Comparison of ENCODE assay signal across 19 cellular contexts in the genomic region with DNA sequence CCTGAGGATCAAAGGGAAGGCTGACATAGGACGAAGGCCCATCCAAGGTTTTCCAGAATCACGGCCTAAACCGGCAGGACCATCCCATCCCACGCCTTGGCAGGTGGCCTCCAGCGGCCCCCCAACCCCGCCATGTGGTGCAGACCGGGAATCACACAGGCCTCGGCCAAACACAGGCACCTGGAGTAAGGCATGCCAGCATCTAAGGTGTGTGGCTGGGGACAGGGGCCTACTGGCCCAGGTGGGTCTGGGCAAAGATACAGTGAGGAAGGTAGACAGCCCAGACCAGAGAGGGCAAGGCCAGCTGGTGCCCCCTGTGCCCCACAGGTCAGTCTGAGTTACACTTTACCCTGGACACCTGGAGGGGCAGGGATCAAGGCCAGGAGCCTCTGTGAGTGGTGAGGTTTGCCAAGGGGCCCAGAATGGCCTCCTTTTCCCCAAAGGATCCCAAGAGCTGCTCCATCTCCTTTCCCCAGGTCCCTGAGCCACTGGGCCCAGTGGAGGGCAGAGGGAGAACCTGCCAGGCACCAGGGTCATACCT. TPM values are rescaled to one million over a fixed set of nuclear protein-coding genes. Genes with fewer than 3 reads are reported as not detected.
A peak's percentile ranks its signal among the peaks of the same experiment; 100 is the strongest.
DNase-seq lines count a peak whose midpoint lies in the region; ATAC-seq and TF ChIP-seq lines count a peak whose summit lies in the region.
"Had no signal": no experiment of that assay in that cellular context is flagged by ENCODE, and none has a peak within 500 bp of the region (broad histone marks: within the 10 kb centered on the region; RNA-seq: fewer than 3 reads in every experiment).

No MANE protein-coding gene starts in this region.

- H3K14ac ChIP-seq in IMR-90 (replicated peaks; ENCODE audit: low read depth, low read length), result no peak overlapping the region

- no peaks in the 10 kb centered on the region for H3K27me3 ChIP-seq in BLaER1 treated with 17β-estradiol and CSF1 and Interleukin-3, amounts not matched to agents 10 nM and 100 nM
- H3K27me3 ChIP-seq in IMR-90 (ENCODE audit: control insufficient read depth, insufficient read depth, low read length) (peaks cover 8% of the 10 kb centered on the region; the same call in 1 of the 2 replicates), Panc1 (ENCODE audit: control insufficient read depth, insufficient read depth, low read length) (no peaks in the 10 kb centered on the region), MM.1S (replicated peaks; ENCODE audit: insufficient read depth, low read length) (peaks cover 30% of the 10 kb centered on the region)
- H3K27me3 ChIP-seq: BE2C, BLaER1 had no signal

- no peaks in the 10 kb centered on the region for H3K9me1 ChIP-seq in IMR-90 (ENCODE audit: insufficient read depth, low read length)

- H2BK120ac ChIP-seq in IMR-90 (ENCODE audit: low read depth, low read length), result no peak overlapping the region

- in situ Hi-C loops in IMR-90 (cut with MboI; ENCODE audit: low sequenced_read_pairs) (loop anchor here (10.0 kb wide), 1 partner anchor 277 kb away; no protein-coding TSS in a partner anchor), Panc1 (cut with HindIII; ENCODE audit: low pct_unique_long_range_greater_than_20kb, low sequenced_read_pairs) (no loop called here)

- peak overlapping the region; percentile 31 for H2AK9ac ChIP-seq in IMR-90 (replicated peaks; ENCODE audit: low read depth, low read length, poor library complexity)

- H3K79me1 ChIP-seq in IMR-90 (ENCODE audit: low read depth in 1 of 2, low read length in 2 of 2), result no peaks in the 10 kb centered on the region

- peaks cover 11 to 36% (median 30%) of the 10 kb centered on the region in 10 experiments for H3K4me1 ChIP-seq in BLaER1 treated with 17β-estradiol and CSF1 and Interleukin-3, amounts not matched to agents 10 nM and 100 nM
- H3K4me1 ChIP-seq in IMR-90 (ENCODE audit: control insufficient read depth, insufficient read depth, low read length), result no peaks in the 10 kb centered on the region
- no peaks in the 10 kb centered on the region for H3K4me1 ChIP-seq in Panc1 (ENCODE audit: control insufficient read depth, insufficient read depth, low read length)
- no peaks in the 10 kb centered on the region for H3K4me1 ChIP-seq in MM.1S (ENCODE audit: low read length)
- H3K4me1 ChIP-seq: BE2C, Caco-2 had no signal

- CTCF ChIA-PET in IMR-90 (lab: Yijun Ruan, JAX) (no interaction called here), Panc1 (lab: Charles Lee) (no interaction called here)
- CTCF ChIA-PET in activated CD8-positive, alpha-beta memory T cell treated with anti-CD3 and anti-CD28 coated beads, Interleukin-2, amount 10 ng/mL, durations not matched to agents 7 days and 5 days (lab: Charles Lee), result interaction anchor here (1.5 kb wide), 1 partner anchor 12 kb away, joined by 4 read pairs; no protein-coding TSS in a partner anchor

- no peaks in the 10 kb centered on the region for H3K9me2 ChIP-seq in MM.1S (replicated peaks; ENCODE audit: insufficient read depth, low read length)

- 79% methylated on average over 5 of the region's 8 CpGs; no CpG with 5 or more reads in 1 of the 2 experiments for WGBS in IMR-90 (ENCODE audit: extremely low coverage in 2 of 2, insufficient read length in 1 of 2), 2 experiments

- no peak overlapping the region for H3K23ac ChIP-seq in IMR-90 (ENCODE audit: low read depth, low read length)

- TF ChIP-seq CTCF in IMR-90 (conservative IDR thresholded peaks at IDR 0.05; ENCODE audit: low read depth, low read length) (no peak), Panc1 (IDR thresholded peaks at IDR 0.05) (no peak), MM.1S (IDR thresholded peaks at IDR 0.05; ENCODE audit: low read length) (no peak)

- H3K4me3 ChIP-seq in BLaER1 treated with 17β-estradiol and CSF1 and Interleukin-3, amounts not matched to agents 10 nM and 100 nM, result no peak overlapping the region
- no peak overlapping the region for H3K4me3 ChIP-seq in IMR-90 (ENCODE audit: insufficient read depth, low read depth, low read length)
- no peak overlapping the region for H3K4me3 ChIP-seq in Panc1 (ENCODE audit: low read depth in 2 of 2, low read length in 2 of 2)
- H3K4me3 ChIP-seq in MM.1S (ENCODE audit: low read length), result no peak overlapping the region
- H3K4me3 ChIP-seq: BLaER1 had no signal

- H3K79me2 ChIP-seq in MM.1S (ENCODE audit: low read length), result no peaks in the 10 kb centered on the region

- H3K4ac ChIP-seq in IMR-90 (ENCODE audit: low read depth, low read length), result no peak overlapping the region

- no peaks in the 10 kb centered on the region for H3K4me1 Mint-ChIP-seq in activated CD8-positive, alpha-beta memory T cell treated with anti-CD3 and anti-CD28 coated beads, Interleukin-2, amount 10 ng/mL, durations not matched to agents 7 days and 5 days

- TF ChIP-seq POLR2A in IMR-90 (IDR thresholded peaks at IDR 0.05; ENCODE audit: low read depth, low read length), result no peak

- H2AFZ ChIP-seq in IMR-90 (replicated peaks; ENCODE audit: low read length, poor library complexity) (no peak overlapping the region), MM.1S (ENCODE audit: low read length) (no peak overlapping the region)

- H3K9me3 Mint-ChIP-seq in activated CD8-positive, alpha-beta memory T cell treated with anti-CD3 and anti-CD28 coated beads, Interleukin-2, amount 10 ng/mL, durations not matched to agents 7 days and 5 days (ENCODE audit: low read depth), result no peaks in the 10 kb centered on the region
- H3K9me3 Mint-ChIP-seq: CD4-positive, alpha-beta T cell; CD8-positive, alpha-beta T cell had no signal

- no peak overlapping the region for H2BK20ac ChIP-seq in IMR-90 (ENCODE audit: low read depth, low read length)

- H3K4me2 ChIP-seq in BLaER1 treated with 17β-estradiol and CSF1 and Interleukin-3, amounts not matched to agents 10 nM and 100 nM, result peak overlapping the region in 8 of 11 experiments; percentile 11 to 54 (median 45); a peak in 10 of 22 replicates
- H3K4me2 ChIP-seq in IMR-90 (ENCODE audit: low read depth, low read length) (no peak overlapping the region), MM.1S (ENCODE audit: low read depth, low read length) (no peak overlapping the region)

- H3K27ac ChIP-seq in BLaER1 treated with 17β-estradiol and CSF1 and Interleukin-3, amounts not matched to agents 10 nM and 100 nM, result 0 out of 22 replicates have a peak overlapping the region, but pooled peaks of 1 of the 11 experiments have one; percentile 8
- H3K27ac ChIP-seq in IMR-90 (ENCODE audit: insufficient read depth, low read length) (no peak overlapping the region), Panc1 (ENCODE audit: low read length) (no peak overlapping the region), MM.1S (ENCODE audit: low read length) (no peak overlapping the region)
- H3K27ac ChIP-seq: BLaER1, C4-2B had no signal

- H4K91ac ChIP-seq in IMR-90 (ENCODE audit: insufficient read depth, low read depth, low read length), result no peak overlapping the region

- no peak overlapping the region for H3K4me3 Mint-ChIP-seq in activated CD8-positive, alpha-beta memory T cell treated with anti-CD3 and anti-CD28 coated beads, Interleukin-2, amount 10 ng/mL, durations not matched to agents 7 days and 5 days
- H3K4me3 Mint-ChIP-seq: CD4-positive, alpha-beta T cell; CD8-positive, alpha-beta T cell had no signal

- POLR2A ChIA-PET in IMR-90 (lab: Charles Lee; ENCODE audit: unreplicated experiment), result no interaction called here
- POLR2A ChIA-PET in Panc1 (lab: Charles Lee), result no interaction called here

- H3K36me3 ChIP-seq in BLaER1 treated with 17β-estradiol and CSF1 and Interleukin-3, amounts not matched to agents 10 nM and 100 nM, result peaks cover 0 to 51% (median 24%) of the 10 kb centered on the region in 11 experiments; a peak in 10 of 22 replicates
- H3K36me3 ChIP-seq in IMR-90 (ENCODE audit: control insufficient read depth, insufficient read depth, low read length) (peaks cover 2% of the 10 kb centered on the region), Panc1 (ENCODE audit: control insufficient read depth, insufficient read depth, low read length) (no peaks in the 10 kb centered on the region), MM.1S (replicated peaks; ENCODE audit: insufficient read depth, low read length) (no peaks in the 10 kb centered on the region)
- H3K36me3 ChIP-seq: BE2C had no signal

- TF ChIP-seq RAD21 in IMR-90 (IDR thresholded peaks at IDR 0.05; ENCODE audit: low read length), result no peak

- intact Hi-C loops in IMR-90 (cut with micrococcal nuclease) (no loop called here), Panc1 (cut with micrococcal nuclease; ENCODE audit: unreplicated experiment) (no loop called here)

- dilution Hi-C loops in IMR-90 (cut with HindIII; ENCODE audit: low sequenced_read_pairs, unreplicated experiment), result no loop called here

- no peak overlapping the region for H2BK5ac ChIP-seq in IMR-90 (ENCODE audit: low read depth, low read length, poor library complexity, severe bottlenecking)

- H2AK5ac ChIP-seq in IMR-90 (ENCODE audit: low read depth, low read length), result no peak overlapping the region

- H2BK15ac ChIP-seq in IMR-90 (ENCODE audit: low read depth, low read length), result no peak overlapping the region

- no peaks in the 10 kb centered on the region for H3F3A ChIP-seq in MM.1S (ENCODE audit: insufficient read depth, low read length)

- no peak overlapping the region for H4K8ac ChIP-seq in IMR-90 (ENCODE audit: low read depth in 2 of 2, low read length in 2 of 2)

- H3K27ac Mint-ChIP-seq in activated CD8-positive, alpha-beta memory T cell treated with anti-CD3 and anti-CD28 coated beads, Interleukin-2, amount 10 ng/mL, durations not matched to agents 7 days and 5 days, result no peak overlapping the region
- H3K27ac Mint-ChIP-seq: CD4-positive, alpha-beta T cell; CD8-positive, alpha-beta T cell had no signal

- no peak overlapping the region for H3K18ac ChIP-seq in IMR-90 (ENCODE audit: low read depth, low read length)

- no peak overlapping the region for H3K56ac ChIP-seq in IMR-90 (ENCODE audit: extremely low read depth, insufficient read depth, low read length)

- H3K27me3 Mint-ChIP-seq in activated CD8-positive, alpha-beta memory T cell treated with anti-CD3 and anti-CD28 coated beads, Interleukin-2, amount 10 ng/mL, durations not matched to agents 7 days and 5 days, result peaks cover under 1% of the 10 kb centered on the region
- H3K27me3 Mint-ChIP-seq: CD4-positive, alpha-beta T cell had no signal

- H3K9ac ChIP-seq in BLaER1 treated with 17β-estradiol and CSF1 and Interleukin-3, amounts not matched to agents 10 nM and 100 nM, result no peak overlapping the region
- no peak overlapping the region for H3K9ac ChIP-seq in IMR-90 (ENCODE audit: low read depth, low read length)
- no peak overlapping the region for H3K9ac ChIP-seq in MM.1S (ENCODE audit: low read length)
- H3K9ac ChIP-seq: BLaER1 had no signal

- H4K20me1 ChIP-seq in BLaER1 treated with 17β-estradiol and CSF1 and Interleukin-3, amounts not matched to agents 10 nM and 100 nM, result peaks cover 0 to 11% (median 0%) of the 10 kb centered on the region in 11 experiments; a peak in 5 of 22 replicates
- H4K20me1 ChIP-seq in IMR-90 (ENCODE audit: insufficient read depth, low read length) (no peaks in the 10 kb centered on the region), MM.1S (ENCODE audit: insufficient read depth, low read length) (no peaks in the 10 kb centered on the region)
- H4K20me1 ChIP-seq: BLaER1 had no signal

- no peaks in the 10 kb centered on the region for H3K36me3 Mint-ChIP-seq in activated CD8-positive, alpha-beta memory T cell treated with anti-CD3 and anti-CD28 coated beads, Interleukin-2, amount 10 ng/mL, durations not matched to agents 7 days and 5 days
- H3K36me3 Mint-ChIP-seq: CD8-positive, alpha-beta T cell had no signal

- no TSS peak for BruUV-seq in IMR-90 (replicated peaks; lab: Mats Ljungman, UMichigan)
- BruUV-seq in Panc1 (replicated peaks; lab: Mats Ljungman, UMichigan), result TSS peak; percentile 72

- no peak overlapping the region for H4K5ac ChIP-seq in IMR-90 (ENCODE audit: low read depth, low read length)

- no peaks in the 10 kb centered on the region for H3K9me3 ChIP-seq in BLaER1 treated with 17β-estradiol and CSF1 and Interleukin-3, amounts not matched to agents 10 nM and 100 nM (replicated peaks in 1 of 11)
- no peaks in the 10 kb centered on the region for H3K9me3 ChIP-seq in IMR-90 (ENCODE audit: control insufficient read depth, insufficient read depth, low read length)
- no peaks in the 10 kb centered on the region for H3K9me3 ChIP-seq in Panc1 (ENCODE audit: control insufficient read depth, insufficient read depth, low read depth, low read length)
- H3K9me3 ChIP-seq in MM.1S (replicated peaks; ENCODE audit: insufficient read depth, low read length), result no peaks in the 10 kb centered on the region
- H3K9me3 ChIP-seq: BE2C, BLaER1, Caco-2 had no signal

- no peak for DNase-seq in IMR-90
- no peak for DNase-seq in Panc1 (ENCODE audit: low read depth, low spot score)
- DNase-seq in MM.1S, result no peak
- no peak for DNase-seq in activated CD8-positive, alpha-beta memory T cell treated with anti-CD3 and anti-CD28 coated beads, Interleukin-2, amount 10 ng/mL, durations not matched to agents 7 days and 5 days
- DNase-seq: 8988T; ACHN; BE2C; Caco-2; Calu3; CD4-positive, alpha-beta T cell; CD8-positive, alpha-beta T cell; DMS79 treated with DMSO at 0.1 percent for 48 hours; GF-D8 had no signal

- ATAC-seq in IMR-90 (ENCODE audit: low read depth) (no peak), Panc1 (no peak), HG02981 (IDR thresholded peaks at IDR 0.05; ENCODE audit: unreplicated experiment) (no peak)
- ATAC-seq in activated CD8-positive, alpha-beta memory T cell treated with anti-CD3 and anti-CD28 coated beads, Interleukin-2, amount 10 ng/mL, durations not matched to agents 7 days and 5 days, result no peak
- ATAC-seq: CD8-positive, alpha-beta T cell had no signal

RNA-seq across cellular contexts. Expression of gene TAS1R2, which starts 12.7 kb away (rescaled TPM):
- total RNA-seq in IMR-90 (2012; rRNA removed) (not detected in 2 replicates), Panc1 (2021; ENCODE audit: unreplicated experiment) (not detected)
- not detected in 2 replicates for polyA plus RNA-seq in IMR-90 (2012; rRNA removed)
- not detected in 2 replicates for polyA plus RNA-seq in IMR-90 (2012; cell fraction: cytosol; rRNA removed)
- polyA plus RNA-seq in IMR-90 (2012; cell fraction: nucleus; rRNA removed; ENCODE audit: low replicate concordance), result not detected in 2 replicates
- polyA plus RNA-seq in Panc1 (2012; ENCODE audit: insufficient read length), result not detected
- total RNA-seq in activated CD8-positive, alpha-beta memory T cell treated with anti-CD3 and anti-CD28 coated beads, Interleukin-2, amount 10 ng/mL, durations not matched to agents 7 days and 5 days, result not detected
- total RNA-seq: A673; Caco-2; Calu3; CD4-positive, alpha-beta T cell; CD8-positive, alpha-beta T cell had no signal
- polyA plus RNA-seq: AG04450 had no signal

RNA-seq across cellular contexts. Expression of gene ALDH4A1, which starts 30.2 kb away (rescaled TPM):
- total RNA-seq in IMR-90 (2012; rRNA removed), result 8.6 TPM in 2 replicates
- polyA plus RNA-seq in IMR-90 (2012; rRNA removed), result 21.1 and 23.0 TPM in 2 replicates
- polyA plus RNA-seq in IMR-90 (2012; cell fraction: cytosol; rRNA removed), result 12.1 and 21.4 TPM in 2 replicates
- polyA plus RNA-seq in IMR-90 (2012; cell fraction: nucleus; rRNA removed; ENCODE audit: low replicate concordance), result 16.8 and 36.6 TPM in 2 replicates
- 21.7 TPM for total RNA-seq in Panc1 (2021; ENCODE audit: unreplicated experiment)
- 41.3 TPM for polyA plus RNA-seq in Panc1 (2012; ENCODE audit: insufficient read length)
- total RNA-seq in activated CD8-positive, alpha-beta memory T cell treated with anti-CD3 and anti-CD28 coated beads, Interleukin-2, amount 10 ng/mL, durations not matched to agents 7 days and 5 days, result 1 to 10 TPM; 4.5 to 5.8 TPM

Comparison
In these comparisons a context has a peak if more than half of its experiments do, and no peak if none do; other contexts are left out.
1. H3K4me2 ChIP-seq: peak in BLaER1 treated with 17β-estradiol and CSF1 and Interleukin-3, amounts not matched to agents 10 nM and 100 nM (8 of 11); none in IMR-90 (single experiment) and MM.1S (single experiment).